Comparison of ENCODE assay signal across 17 cellular contexts in the genomic region with DNA sequence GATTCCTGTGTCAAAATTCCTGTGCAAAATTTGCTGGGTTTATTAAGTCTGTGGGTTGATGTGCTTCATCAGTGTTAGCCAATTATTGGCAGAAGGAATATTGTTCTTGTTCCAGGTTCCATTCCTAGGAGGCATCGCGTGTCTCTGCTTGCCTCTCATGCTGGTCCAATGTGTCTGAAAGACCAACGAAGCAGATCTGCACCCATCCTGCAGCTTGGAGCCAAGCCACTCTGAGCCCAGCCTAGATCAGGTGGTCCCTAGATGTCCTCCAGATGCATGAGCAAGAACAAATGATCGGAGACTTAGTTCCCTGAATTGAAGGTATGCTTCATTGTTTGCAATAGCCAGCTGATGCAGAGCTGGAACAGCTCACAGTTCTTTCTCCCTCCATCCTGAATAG. TPM values are rescaled to one million over a fixed set of nuclear protein-coding genes. Genes with fewer than 3 reads are reported as not detected.
DNase-seq lines count a peak whose midpoint lies in the region; ATAC-seq lines count a peak whose summit lies in the region.
"Had no signal": no experiment of that assay in that cellular context is flagged by ENCODE, and none has a peak within 500 bp of the region (broad histone marks: within the 10 kb centered on the region; RNA-seq: fewer than 3 reads in every experiment).

No MANE protein-coding gene starts in this region.

- no peaks in the 10 kb centered on the region for H3K27me3 ChIP-seq in trophoblast cell (ENCODE audit: insufficient read depth, low read length)
- H3K27me3 ChIP-seq: MG63 had no signal

- H3K18ac ChIP-seq in trophoblast cell (ENCODE audit: low read length) = no peak overlapping the region

- no peaks in the 10 kb centered on the region for H3K79me2 ChIP-seq in trophoblast cell (ENCODE audit: control insufficient read depth, insufficient read depth, low read length, poor library complexity)

- no peaks in the 10 kb centered on the region for H3K9me3 ChIP-seq in trophoblast cell (ENCODE audit: insufficient read depth, low read depth, low read length)
- H3K9me3 ChIP-seq: MG63 had no signal

- peaks cover 2% of the 10 kb centered on the region for H3K36me3 Mint-ChIP-seq in activated naive CD8-positive, alpha-beta T cell
- H3K36me3 Mint-ChIP-seq in activated naive CD8-positive, alpha-beta T cell treated with anti-CD3 and anti-CD28 coated beads for 36 hours = peaks cover 18% of the 10 kb centered on the region
- H3K36me3 Mint-ChIP-seq in activated T-helper 17 cell treated with anti-CD3 and anti-CD28 coated beads, Interleukin-2, amount 50 U/mL, for 72 hours (ENCODE audit: low read depth) = peaks cover 58% of the 10 kb centered on the region
- H3K36me3 Mint-ChIP-seq in naive thymus-derived CD8-positive, alpha-beta T cell = peaks cover 5 to 56% (median 31%) of the 10 kb centered on the region in 3 donors

- H3K9me3 Mint-ChIP-seq in activated naive CD8-positive, alpha-beta T cell (ENCODE audit: low read depth) = no peaks in the 10 kb centered on the region
- H3K9me3 Mint-ChIP-seq in activated naive CD8-positive, alpha-beta T cell treated with anti-CD3 and anti-CD28 coated beads for 36 hours = no peaks in the 10 kb centered on the region
- H3K9me3 Mint-ChIP-seq in activated T-helper 17 cell treated with anti-CD3 and anti-CD28 coated beads, Interleukin-2, amount 50 U/mL, for 72 hours = no peaks in the 10 kb centered on the region
- no peaks in the 10 kb centered on the region for H3K9me3 Mint-ChIP-seq in naive thymus-derived CD8-positive, alpha-beta T cell

- no peak overlapping the region for H4K8ac ChIP-seq in trophoblast cell (ENCODE audit: low read depth, low read length)

- H3K4me1 Mint-ChIP-seq in activated naive CD8-positive, alpha-beta T cell (ENCODE audit: low read depth) = peaks cover 8% of the 10 kb centered on the region
- H3K4me1 Mint-ChIP-seq in activated naive CD8-positive, alpha-beta T cell treated with anti-CD3 and anti-CD28 coated beads for 36 hours = peaks cover 2% of the 10 kb centered on the region
- peaks cover 8% of the 10 kb centered on the region for H3K4me1 Mint-ChIP-seq in activated T-helper 17 cell treated with anti-CD3 and anti-CD28 coated beads, Interleukin-2, amount 50 U/mL, for 72 hours
- H3K4me1 Mint-ChIP-seq in naive thymus-derived CD8-positive, alpha-beta T cell = peaks cover 9 to 23% (median 18%) of the 10 kb centered on the region in 4 donors

- no peak overlapping the region for H3K14ac ChIP-seq in trophoblast cell (ENCODE audit: low read length)

- H3K4me1 ChIP-seq in trophoblast cell (ENCODE audit: control insufficient read depth in 1 of 2, insufficient read depth in 2 of 2, low read length in 2 of 2) = no peaks in the 10 kb centered on the region

- no peak for ATAC-seq in activated T-helper 17 cell treated with anti-CD3 and anti-CD28 coated beads, Interleukin-2, amount 50 U/mL, for 72 hours (replicated peaks)
- ATAC-seq in naive thymus-derived CD8-positive, alpha-beta T cell = no peak
- no peak for ATAC-seq in HG03135 (IDR thresholded peaks at IDR 0.05; ENCODE audit: unreplicated experiment)
- ATAC-seq: HCT116, PC-3 had no signal

- H3K4me3 Mint-ChIP-seq in activated naive CD8-positive, alpha-beta T cell = no peak overlapping the region
- H3K4me3 Mint-ChIP-seq in activated naive CD8-positive, alpha-beta T cell treated with anti-CD3 and anti-CD28 coated beads for 36 hours = no peak overlapping the region
- no peak overlapping the region for H3K4me3 Mint-ChIP-seq in activated T-helper 17 cell treated with anti-CD3 and anti-CD28 coated beads, Interleukin-2, amount 50 U/mL, for 72 hours
- peak overlapping the region in 1 of 10 donors; percentile 46 for H3K4me3 Mint-ChIP-seq in naive thymus-derived CD8-positive, alpha-beta T cell

- no peak overlapping the region for H3K27ac ChIP-seq in trophoblast cell (ENCODE audit: low read depth, low read length)

- no peak overlapping the region for H4K12ac ChIP-seq in trophoblast cell (ENCODE audit: low read depth, low read length)

- no peak overlapping the region for H3K4me3 ChIP-seq in trophoblast cell (ENCODE audit: low read depth, low read length)
- H3K4me3 ChIP-seq: MG63 had no signal

- no peak overlapping the region for H4K91ac ChIP-seq in trophoblast cell (ENCODE audit: low read depth, low read length)

- no peak overlapping the region for H2AFZ ChIP-seq in trophoblast cell (ENCODE audit: insufficient read depth, low read length, poor library complexity)

- no peak overlapping the region for H2BK120ac ChIP-seq in trophoblast cell (ENCODE audit: insufficient read depth, low read length, poor library complexity)

- H2BK12ac ChIP-seq in trophoblast cell (ENCODE audit: low read length) = no peak overlapping the region

- H3K27ac Mint-ChIP-seq in activated naive CD8-positive, alpha-beta T cell = peak overlapping the region; percentile 36
- H3K27ac Mint-ChIP-seq in activated naive CD8-positive, alpha-beta T cell treated with anti-CD3 and anti-CD28 coated beads for 36 hours = no peak overlapping the region
- H3K27ac Mint-ChIP-seq in activated T-helper 17 cell treated with anti-CD3 and anti-CD28 coated beads, Interleukin-2, amount 50 U/mL, for 72 hours = peak overlapping the region; percentile 3
- peak overlapping the region in 9 of 10 donors; percentile 3 to 91 (median 41) for H3K27ac Mint-ChIP-seq in naive thymus-derived CD8-positive, alpha-beta T cell

- no peaks in the 10 kb centered on the region for H3K27me3 Mint-ChIP-seq in activated naive CD8-positive, alpha-beta T cell
- no peaks in the 10 kb centered on the region for H3K27me3 Mint-ChIP-seq in activated naive CD8-positive, alpha-beta T cell treated with anti-CD3 and anti-CD28 coated beads for 36 hours
- no peaks in the 10 kb centered on the region for H3K27me3 Mint-ChIP-seq in activated T-helper 17 cell treated with anti-CD3 and anti-CD28 coated beads, Interleukin-2, amount 50 U/mL, for 72 hours
- no peaks in the 10 kb centered on the region for H3K27me3 Mint-ChIP-seq in naive thymus-derived CD8-positive, alpha-beta T cell

- POLR2A ChIA-PET in naive thymus-derived CD8-positive, alpha-beta T cell (lab: Charles Lee) = interaction anchor here (0.8 kb wide), 1 partner anchor 75 kb away, joined by 3 read pairs; no protein-coding TSS in a partner anchor

- DNase-seq in activated naive CD8-positive, alpha-beta T cell treated with anti-CD3 and anti-CD28 coated beads for 36 hours = no peak
- DNase-seq in naive thymus-derived CD8-positive, alpha-beta T cell = no peak
- no peak for DNase-seq in stimulated activated CD4-positive, alpha-beta T cell treated with anti-CD3 and anti-CD28 coated beads, Interleukin-15, amount 100 ng/mL, for 24 hours
- no peak for DNase-seq in trophoblast cell
- DNase-seq: ACHN, COR-L47, DMS153, EL, MG63, NCI-H1105, NCI-H1694 treated with DMSO at 0.1 percent for 48 hours, PC-3 had no signal

- H3K23ac ChIP-seq in trophoblast cell (ENCODE audit: low read length) = no peak overlapping the region

- H2BK5ac ChIP-seq in trophoblast cell (ENCODE audit: low read depth, low read length, poor library complexity) = no peak overlapping the region

- H3K4ac ChIP-seq in trophoblast cell (ENCODE audit: low read depth, low read length) = no peak overlapping the region

- H2AK5ac ChIP-seq in trophoblast cell (ENCODE audit: low read length) = no peak overlapping the region

- WGBS in trophoblast cell (ENCODE audit: extremely low coverage, insufficient coverage, insufficient read length) = no CpG with 5 or more reads among the region's 4 CpGs

- H3K9ac ChIP-seq in trophoblast cell (ENCODE audit: low read length) = no peak overlapping the region

- H3K4me2 ChIP-seq in trophoblast cell (ENCODE audit: low read length) = no peak overlapping the region

- H3K79me1 ChIP-seq in trophoblast cell (ENCODE audit: low read length) = no peaks in the 10 kb centered on the region

- no peaks in the 10 kb centered on the region for H3K36me3 ChIP-seq in trophoblast cell (ENCODE audit: control insufficient read depth in 1 of 2, insufficient read depth in 2 of 2, low read length in 2 of 2)
- H3K36me3 ChIP-seq: MG63 had no signal

RNA-seq across cellular contexts. Expression of a gene that starts 10.5 kb away (rescaled TPM):
- total RNA-seq in activated naive CD8-positive, alpha-beta T cell treated with anti-CD3 and anti-CD28 coated beads for 36 hours = 1 to 10 TPM in 1 of 2 experiments, under 1 TPM in 1; 0.88 to 1.0 TPM
- 1 to 10 TPM; 4.6 to 7.6 TPM for total RNA-seq in activated T-helper 17 cell treated with anti-CD3 and anti-CD28 coated beads, Interleukin-2, amount 50 U/mL, for 72 hours
- total RNA-seq in naive thymus-derived CD8-positive, alpha-beta T cell = under 1 TPM; 0.42 to 0.44 TPM
- polyA plus RNA-seq in naive thymus-derived CD8-positive, alpha-beta T cell = under 1 TPM in 1 of 3 donors, not detected in 2; 0.47 TPM
- 0.01 TPM in 1 of 2 replicates, not detected in the other for polyA plus RNA-seq in trophoblast cell (2013)
- total RNA-seq: PC-3 had no signal
- polyA plus RNA-seq: BJ had no signal
